Comparison of ENCODE assay signal across 17 cellular contexts in genomic region chr13:45482571-45483173, GRCh38. TPM values are rescaled to one million over a fixed set of nuclear protein-coding genes. Genes with fewer than 3 reads are reported as not detected.
DNase-seq lines count a peak whose midpoint lies in the region; ATAC-seq, FAIRE-seq and TF ChIP-seq lines count a peak whose summit lies in the region.
"Had no signal": no experiment of that assay in that cellular context is flagged by ENCODE, and none has a peak within 500 bp of the region (broad histone marks: within the 10 kb centered on the region; RNA-seq: fewer than 3 reads in every experiment).

No MANE protein-coding gene starts in this region.

- TF ChIP-seq CTCF in activated CD8-positive, alpha-beta T cell treated with anti-CD3 and anti-CD28 coated beads for 36 hours (IDR thresholded peaks at IDR 0.05) = no peak
- TF ChIP-seq CTCF in endothelial cell (IDR thresholded peaks at IDR 0.05; ENCODE audit: unreplicated experiment) (no peak), osteoblast (IDR thresholded peaks at IDR 0.05; ENCODE audit: extremely low read depth, low read depth, low read length) (no peak), lower leg skin (IDR thresholded peaks at IDR 0.05) (no peak)

- POLR2A ChIA-PET in activated CD8-positive, alpha-beta T cell treated with anti-CD3 and anti-CD28 coated beads for 36 hours (lab: Charles Lee) = interaction anchor here (0.6 to 2.1 kb wide), 2 partner anchors 18 to 56 kb away, joined by 3 to 7 read pairs; partner anchors contain the start of gene COG3
- POLR2A ChIA-PET in activated CD8-positive, alpha-beta T cell treated with anti-CD3 and anti-CD28 coated beads, Interleukin-2, amount 10 ng/mL, durations not matched to agents 7 days and 5 days (lab: Charles Lee) = no interaction called here

- H3K27me3 Mint-ChIP-seq in activated CD8-positive, alpha-beta T cell treated with anti-CD3 and anti-CD28 coated beads for 36 hours = no peaks in the 10 kb centered on the region
- no peaks in the 10 kb centered on the region for H3K27me3 Mint-ChIP-seq in activated CD8-positive, alpha-beta T cell treated with anti-CD3 and anti-CD28 coated beads, Interleukin-2, amount 10 ng/mL, durations not matched to agents 7 days and 5 days (ENCODE audit: low read depth)
- H3K27me3 Mint-ChIP-seq in endothelial cell (ENCODE audit: unreplicated experiment) = peaks cover 1% of the 10 kb centered on the region
- H3K27me3 Mint-ChIP-seq: activated CD8-positive, alpha-beta memory T cell treated with anti-CD3 and anti-CD28 coated beads, Interleukin-2, amount 10 ng/mL, durations not matched to agents 7 days and 5 days had no signal

- no peak overlapping the region for H3K4me3 Mint-ChIP-seq in activated CD8-positive, alpha-beta T cell treated with anti-CD3 and anti-CD28 coated beads for 36 hours
- H3K4me3 Mint-ChIP-seq in activated CD8-positive, alpha-beta T cell treated with anti-CD3 and anti-CD28 coated beads, Interleukin-2, amount 10 ng/mL, durations not matched to agents 7 days and 5 days = no peak overlapping the region
- H3K4me3 Mint-ChIP-seq in endothelial cell (ENCODE audit: unreplicated experiment) = no peak overlapping the region
- H3K4me3 Mint-ChIP-seq: activated CD8-positive, alpha-beta memory T cell treated with anti-CD3 and anti-CD28 coated beads, Interleukin-2, amount 10 ng/mL, durations not matched to agents 7 days and 5 days had no signal

- H3K9me3 ChIP-seq in osteoblast (ENCODE audit: low read depth, low read length) = no peaks in the 10 kb centered on the region
- H3K9me3 ChIP-seq: ovary had no signal

- peaks cover 30% of the 10 kb centered on the region for H3K79me2 ChIP-seq in osteoblast (ENCODE audit: insufficient read depth, low read length)

- H3K9me3 Mint-ChIP-seq in activated CD8-positive, alpha-beta T cell treated with anti-CD3 and anti-CD28 coated beads for 36 hours = no peaks in the 10 kb centered on the region
- no peaks in the 10 kb centered on the region for H3K9me3 Mint-ChIP-seq in activated CD8-positive, alpha-beta T cell treated with anti-CD3 and anti-CD28 coated beads, Interleukin-2, amount 10 ng/mL, durations not matched to agents 7 days and 5 days (ENCODE audit: insufficient read depth)
- H3K9me3 Mint-ChIP-seq in endothelial cell (ENCODE audit: unreplicated experiment) = no peaks in the 10 kb centered on the region

- H2AFZ ChIP-seq in osteoblast (ENCODE audit: low read length) = no peak overlapping the region
- H2AFZ ChIP-seq: hepatocyte had no signal

- H3K36me3 Mint-ChIP-seq in activated CD8-positive, alpha-beta T cell treated with anti-CD3 and anti-CD28 coated beads for 36 hours (ENCODE audit: low read depth) = peaks cover 36% of the 10 kb centered on the region
- peaks cover 51% of the 10 kb centered on the region for H3K36me3 Mint-ChIP-seq in activated CD8-positive, alpha-beta T cell treated with anti-CD3 and anti-CD28 coated beads, Interleukin-2, amount 10 ng/mL, durations not matched to agents 7 days and 5 days (ENCODE audit: low read depth)
- H3K36me3 Mint-ChIP-seq in endothelial cell (ENCODE audit: low read depth, unreplicated experiment) = peaks cover 32% of the 10 kb centered on the region

- peaks cover 41% of the 10 kb centered on the region for H3K36me3 ChIP-seq in osteoblast (ENCODE audit: insufficient read depth, low read length)
- H3K36me3 ChIP-seq: ovary had no signal

- H3K4me1 Mint-ChIP-seq in activated CD8-positive, alpha-beta T cell treated with anti-CD3 and anti-CD28 coated beads for 36 hours (ENCODE audit: low read depth) = peaks cover 2% of the 10 kb centered on the region
- H3K4me1 Mint-ChIP-seq in activated CD8-positive, alpha-beta T cell treated with anti-CD3 and anti-CD28 coated beads, Interleukin-2, amount 10 ng/mL, durations not matched to agents 7 days and 5 days (ENCODE audit: low read depth) = no peaks in the 10 kb centered on the region
- H3K4me1 Mint-ChIP-seq in endothelial cell (ENCODE audit: unreplicated experiment) = peaks cover 7% of the 10 kb centered on the region
- H3K4me1 Mint-ChIP-seq: activated CD8-positive, alpha-beta memory T cell treated with anti-CD3 and anti-CD28 coated beads, Interleukin-2, amount 10 ng/mL, durations not matched to agents 7 days and 5 days had no signal

- DNase-seq in activated CD8-positive, alpha-beta T cell treated with anti-CD3 and anti-CD28 coated beads for 36 hours = no peak
- no peak for DNase-seq in activated CD8-positive, alpha-beta T cell treated with anti-CD3 and anti-CD28 coated beads, Interleukin-2, amount 10 ng/mL, durations not matched to agents 7 days and 5 days
- DNase-seq in RCC 7860 (ENCODE audit: low spot score) (peak; percentile 7), endothelial cell (ENCODE audit: low spot score) (no peak), osteoblast (ENCODE audit: insufficient read length, low spot score, missing footprints) (no peak), lower leg skin (ENCODE audit: low spot score in 2 of 2) (no peak)
- DNase-seq in stimulated activated CD8-positive, alpha-beta memory T cell treated with anti-CD3 and anti-CD28 coated beads, Interleukin-4, amount 100 ng/mL, for 48 hours = no peak
- DNase-seq: 8988T; activated CD8-positive, alpha-beta memory T cell treated with anti-CD3 and anti-CD28 coated beads, Interleukin-2, amount 10 ng/mL, durations not matched to agents 7 days and 5 days; KG1; NCI-H1436 treated with DMSO at 0.1 percent for 48 hours; NCI-H748 treated with DMSO at 0.1 percent for 48 hours; ovary; trophoblast cell had no signal

- WGBS in lower leg skin, 2 donors = 35% methylated on average over 3 of the region's 3 CpGs

- no peaks in the 10 kb centered on the region for H3K27me3 ChIP-seq in osteoblast (ENCODE audit: insufficient read depth, low read length)
- H3K27me3 ChIP-seq: hepatocyte, ovary had no signal

- H3K4me3 ChIP-seq in osteoblast (ENCODE audit: insufficient read depth, low read length) = peak overlapping the region; percentile 8
- no peak overlapping the region for H3K4me3 ChIP-seq in lower leg skin (ENCODE audit: low read depth, poor library complexity, severe bottlenecking)
- H3K4me3 ChIP-seq: hepatocyte, lung, ovary had no signal

- H3K27ac ChIP-seq in osteoblast (ENCODE audit: low read depth, low read length) = peak overlapping the region; percentile 38
- H3K27ac ChIP-seq: hepatocyte, ovary had no signal

- H4K20me1 ChIP-seq in osteoblast (ENCODE audit: insufficient read depth, low read length) = no peaks in the 10 kb centered on the region

- TF ChIP-seq POLR2A in lower leg skin (IDR thresholded peaks at IDR 0.05) = no peak

- peaks cover 14% of the 10 kb centered on the region for H3K4me1 ChIP-seq in osteoblast (ENCODE audit: insufficient read depth, low read length)

- intact Hi-C loops in activated CD8-positive, alpha-beta T cell treated with anti-CD3 and anti-CD28 coated beads for 36 hours (cut with micrococcal nuclease) = no loop called here
- intact Hi-C loops in lower leg skin (cut with DNase I; ENCODE audit: low total_unique reads) = no loop called here

- H3K4me2 ChIP-seq in osteoblast (ENCODE audit: insufficient read depth, low read length) = peak overlapping the region; percentile 28
- H3K4me2 ChIP-seq: hepatocyte had no signal

- ATAC-seq in activated CD8-positive, alpha-beta T cell treated with anti-CD3 and anti-CD28 coated beads for 36 hours = no peak
- no peak for ATAC-seq in activated CD8-positive, alpha-beta T cell treated with anti-CD3 and anti-CD28 coated beads, Interleukin-2, amount 10 ng/mL, durations not matched to agents 7 days and 5 days
- ATAC-seq in HG02759 (IDR thresholded peaks at IDR 0.05; ENCODE audit: unreplicated experiment) = no peak
- ATAC-seq: activated CD8-positive, alpha-beta memory T cell treated with anti-CD3 and anti-CD28 coated beads, Interleukin-2, amount 10 ng/mL, durations not matched to agents 7 days and 5 days had no signal

- no peak for FAIRE-seq in RCC 7860 (lab: Jason Lieb, UNC)

- peak overlapping the region; percentile 9 for H3K27ac Mint-ChIP-seq in activated CD8-positive, alpha-beta T cell treated with anti-CD3 and anti-CD28 coated beads for 36 hours
- H3K27ac Mint-ChIP-seq in activated CD8-positive, alpha-beta T cell treated with anti-CD3 and anti-CD28 coated beads, Interleukin-2, amount 10 ng/mL, durations not matched to agents 7 days and 5 days = no peak overlapping the region
- peak overlapping the region; percentile 86 for H3K27ac Mint-ChIP-seq in endothelial cell (ENCODE audit: unreplicated experiment)
- H3K27ac Mint-ChIP-seq: activated CD8-positive, alpha-beta memory T cell treated with anti-CD3 and anti-CD28 coated beads, Interleukin-2, amount 10 ng/mL, durations not matched to agents 7 days and 5 days had no signal

- CTCF ChIA-PET in activated CD8-positive, alpha-beta T cell treated with anti-CD3 and anti-CD28 coated beads for 36 hours (lab: Charles Lee) = interaction anchor here (1.1 to 2.5 kb wide), 7 partner anchors 9 to 112 kb away, joined by 3 to 15 read pairs (median 5); no protein-coding TSS in a partner anchor
- CTCF ChIA-PET in activated CD8-positive, alpha-beta T cell treated with anti-CD3 and anti-CD28 coated beads, Interleukin-2, amount 10 ng/mL, durations not matched to agents 7 days and 5 days (lab: Charles Lee) = interaction anchor here (2.7 to 2.8 kb wide), 2 partner anchors 9 to 13 kb away, joined by 7 to 10 read pairs; no protein-coding TSS in a partner anchor

RNA-seq across cellular contexts. Expression of gene COG3, which starts 17.9 kb away (rescaled TPM):
- total RNA-seq in activated CD8-positive, alpha-beta T cell treated with anti-CD3 and anti-CD28 coated beads for 36 hours = 10 to 100 TPM; 19.9 to 22.1 TPM
- total RNA-seq in activated CD8-positive, alpha-beta T cell treated with anti-CD3 and anti-CD28 coated beads, Interleukin-2, amount 10 ng/mL, durations not matched to agents 7 days and 5 days = 10 to 100 TPM; 22.0 to 23.1 TPM
- total RNA-seq in endothelial cell (ENCODE audit: unreplicated experiment) (23.1 TPM), osteoblast (33.3 and 35.5 TPM in 2 replicates), lower leg skin (10 to 100 TPM; 31.9 to 41.9 (median 33.4) TPM)
